In the genomic region with DNA sequence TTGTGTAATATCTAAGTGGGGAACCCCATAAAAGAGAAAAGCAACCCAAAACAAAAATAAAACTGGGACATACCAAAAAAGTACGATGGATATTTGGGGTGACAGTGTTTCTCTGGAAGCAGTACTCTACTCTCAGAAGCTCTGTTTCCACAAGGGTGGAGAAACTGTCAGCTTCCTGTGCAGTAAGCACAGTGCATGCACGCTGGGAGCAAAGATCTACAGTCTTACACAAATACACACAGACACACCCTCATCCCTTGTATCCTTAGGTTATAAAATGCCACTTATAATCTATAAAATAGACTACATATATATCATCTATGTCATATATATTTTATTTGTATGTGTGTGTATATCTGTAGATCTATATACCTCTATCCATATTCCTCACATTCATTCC, we compare ENCODE assay signal across 22 cellular contexts.
"Had no signal": no experiment of that assay in that cellular context is flagged by ENCODE, and none has a peak within 500 bp of the region (broad histone marks: within the 10 kb centered on the region; RNA-seq: fewer than 3 reads in every experiment).

No MANE protein-coding gene starts in this region.

- H3K36me3 ChIP-seq: SJCRH30 had no signal

- H3K9me3 ChIP-seq: SJCRH30 had no signal

- H3K27me3 ChIP-seq: SJCRH30 had no signal

- ATAC-seq: K562, Panc1, PC-3, SK-N-SH treated with all-trans-retinoic acid at 6 μM for 48 hours had no signal

- H3K27ac ChIP-seq: KMS-11, RWPE1, SJCRH30 had no signal

- DNase-seq: Kasumi-1, MV-4-11, NCI-H1048, NCI-H1105, NCI-H1417, NCI-H1436 treated with DMSO at 0.1 percent for 48 hours, NCI-H1694, NCI-H187 treated with DMSO at 0.1 percent for 48 hours, NCI-H2081, NCI-H2107, NCI-H2227 treated with DMSO at 0.1 percent for 48 hours, NCI-H524, NCI-H526 treated with DMSO at 0.1 percent for 48 hours, NCI-H774, PC-3, SHP77 treated with DMSO at 0.1 percent for 48 hours, SJCRH30 had no signal

- FAIRE-seq: K562 had no signal

- H3K4me2 ChIP-seq: KMS-11 had no signal

- H3K4me1 ChIP-seq: SJCRH30 had no signal

- H3K9ac ChIP-seq: KMS-11 had no signal

- H3K4me3 ChIP-seq: K562, SJCRH30 had no signal
